In genomic region chr1:167392200-167392696, GRCh38 we compare ENCODE assay signal across 16 cellular contexts.
A peak's percentile ranks its signal among the peaks of the same experiment; 100 is the strongest.
DNase-seq lines count a peak whose midpoint lies in the region; ATAC-seq, FAIRE-seq and TF ChIP-seq lines count a peak whose summit lies in the region.
"Had no signal": no experiment of that assay in that cellular context is flagged by ENCODE, and none has a peak within 500 bp of the region (broad histone marks: within the 10 kb centered on the region; RNA-seq: fewer than 3 reads in every experiment).

No MANE protein-coding gene starts in this region.

- H3K4me1 Mint-ChIP-seq in chondrocyte (ENCODE audit: low read depth) = no peaks in the 10 kb centered on the region
- H3K4me1 Mint-ChIP-seq: CD4-positive, alpha-beta memory T cell had no signal

- no peaks in the 10 kb centered on the region for H3K27me3 ChIP-seq in left ventricle myocardium inferior (ENCODE audit: low read depth)

- H3K9me3 Mint-ChIP-seq in chondrocyte (ENCODE audit: low read depth) = no peaks in the 10 kb centered on the region
- H3K9me3 Mint-ChIP-seq: CD4-positive, alpha-beta memory T cell had no signal

- no peak overlapping the region for H3K4me3 ChIP-seq in left ventricle myocardium inferior

- ATAC-seq in GM21619 (IDR thresholded peaks at IDR 0.05; ENCODE audit: unreplicated experiment) = no peak

- no peaks in the 10 kb centered on the region for H3K9me3 ChIP-seq in left ventricle myocardium inferior (replicated peaks)

- H3K27ac ChIP-seq in left ventricle myocardium inferior (replicated peaks) = no peak overlapping the region

- no peak overlapping the region for H3K4me3 Mint-ChIP-seq in chondrocyte (ENCODE audit: unreplicated experiment)
- H3K4me3 Mint-ChIP-seq: CD4-positive, alpha-beta memory T cell had no signal

- no peak for DNase-seq in D721Med (ENCODE audit: insufficient read length, low spot score)
- DNase-seq in GM19239 (ENCODE audit: insufficient read length, low spot score) = no peak
- no peak for DNase-seq in chondrocyte (ENCODE audit: low spot score)
- DNase-seq in left ventricle myocardium inferior = no peak
- DNase-seq in activated effector memory CD4-positive, alpha-beta T cell treated with Interleukin-2 at 50 U/mL for 16 hours = no peak
- DNase-seq: C1 segment of cervical spinal cord; Calu3; CD4-positive, alpha-beta memory T cell; COR-L47; DMS153; DND-41; GOT3; H7; HCEC 1CT had no signal

- peaks cover 11% of the 10 kb centered on the region for H3K36me3 Mint-ChIP-seq in chondrocyte (ENCODE audit: low read depth)

- peaks cover 38% of the 10 kb centered on the region for H3K36me3 ChIP-seq in left ventricle myocardium inferior

- no peak for TF ChIP-seq CTCF in D721Med (IDR thresholded peaks at IDR 0.05; ENCODE audit: insufficient read depth, missing control alignments)
- TF ChIP-seq CTCF in chondrocyte (IDR thresholded peaks at IDR 0.05) = no peak
- no peak for TF ChIP-seq CTCF in left ventricle myocardium inferior (IDR thresholded peaks at IDR 0.05; ENCODE audit: borderline replicate concordance)

- H3K4me1 ChIP-seq in left ventricle myocardium inferior = peaks cover 4% of the 10 kb centered on the region

- no peaks in the 10 kb centered on the region for H3K27me3 Mint-ChIP-seq in chondrocyte (ENCODE audit: low read depth)
- H3K27me3 Mint-ChIP-seq: CD4-positive, alpha-beta memory T cell had no signal

- FAIRE-seq in D721Med (lab: Jason Lieb, UNC) (peak; percentile 88), GM19239 (lab: Jason Lieb, UNC) (peak; percentile 11)
- FAIRE-seq: GM12892 had no signal

- peak overlapping the region; percentile 32 for H3K27ac Mint-ChIP-seq in chondrocyte (ENCODE audit: unreplicated experiment)

- intact Hi-C loops in left ventricle myocardium inferior (cut with micrococcal nuclease) = no loop called here
